In genomic region chr2:172389685-172390339, GRCh38 we compare ENCODE assay signal across 13 cellular contexts.
"Had no signal": no experiment of that assay in that cellular context is flagged by ENCODE, and none has a peak within 500 bp of the region (broad histone marks: within the 10 kb centered on the region; RNA-seq: fewer than 3 reads in every experiment).

No MANE protein-coding gene starts in this region.

- H3K27ac Mint-ChIP-seq: activated naive CD8-positive, alpha-beta T cell treated with anti-CD3 and anti-CD28 coated beads, Interleukin-2, amount 10 ng/mL, durations not matched to agents 7 days and 5 days; brain; memory B cell; stimulated activated effector memory CD8-positive, alpha-beta T cell treated with anti-CD3 and anti-CD28 coated beads, Interleukin-12 subunit alpha, Interleukin-12 subunit beta, amount 100 ng/mL, for 72 hours; T-helper 2 cell treated with Interferon-gamma antibody and Interleukin-4, amounts not matched to agents 5 μg/mL and 100 μg/mL, for 36 hours had no signal

- H3K4me3 Mint-ChIP-seq: activated naive CD8-positive, alpha-beta T cell treated with anti-CD3 and anti-CD28 coated beads, Interleukin-2, amount 10 ng/mL, durations not matched to agents 7 days and 5 days; brain; memory B cell; stimulated activated effector memory CD8-positive, alpha-beta T cell treated with anti-CD3 and anti-CD28 coated beads, Interleukin-12 subunit alpha, Interleukin-12 subunit beta, amount 100 ng/mL, for 72 hours; T-helper 2 cell treated with Interferon-gamma antibody and Interleukin-4, amounts not matched to agents 5 μg/mL and 100 μg/mL, for 36 hours had no signal

- H3K4me1 Mint-ChIP-seq: memory B cell; stimulated activated effector memory CD8-positive, alpha-beta T cell treated with anti-CD3 and anti-CD28 coated beads, Interleukin-12 subunit alpha, Interleukin-12 subunit beta, amount 100 ng/mL, for 72 hours had no signal

- H3K27me3 ChIP-seq: pancreas had no signal

- DNase-seq: activated naive CD4-positive, alpha-beta T cell; activated naive CD8-positive, alpha-beta T cell treated with anti-CD3 and anti-CD28 coated beads, Interleukin-2, amount 10 ng/mL, durations not matched to agents 7 days and 5 days; activated T-cell treated with anti-CD3 and anti-CD28 coated beads for 4 hours; cortex of kidney; effector CD4-positive, alpha-beta T cell; foreskin fibroblast; left cardiac atrium; pancreas had no signal

- H3K4me1 ChIP-seq: pancreas had no signal

- H3K36me3 ChIP-seq: pancreas, thoracic aorta had no signal

- H3K9me3 Mint-ChIP-seq: activated naive CD8-positive, alpha-beta T cell treated with anti-CD3 and anti-CD28 coated beads, Interleukin-2, amount 10 ng/mL, durations not matched to agents 7 days and 5 days; memory B cell; stimulated activated effector memory CD8-positive, alpha-beta T cell treated with anti-CD3 and anti-CD28 coated beads, Interleukin-12 subunit alpha, Interleukin-12 subunit beta, amount 100 ng/mL, for 72 hours; T-helper 2 cell treated with Interferon-gamma antibody and Interleukin-4, amounts not matched to agents 5 μg/mL and 100 μg/mL, for 36 hours had no signal

- H3K36me3 Mint-ChIP-seq: activated naive CD8-positive, alpha-beta T cell treated with anti-CD3 and anti-CD28 coated beads, Interleukin-2, amount 10 ng/mL, durations not matched to agents 7 days and 5 days; brain; memory B cell; stimulated activated effector memory CD8-positive, alpha-beta T cell treated with anti-CD3 and anti-CD28 coated beads, Interleukin-12 subunit alpha, Interleukin-12 subunit beta, amount 100 ng/mL, for 72 hours had no signal

- H3K27me3 Mint-ChIP-seq: brain had no signal

- H3K27ac ChIP-seq: pancreas, thoracic aorta had no signal

- H3K4me3 ChIP-seq: pancreas, thoracic aorta had no signal

- H3K9me3 ChIP-seq: pancreas, thoracic aorta had no signal
